Comparison of ENCODE assay signal across 8 cellular contexts in genomic region chr15:63601026-63601726, GRCh38. TPM values are rescaled to one million over a fixed set of nuclear protein-coding genes. Genes with fewer than 3 reads are reported as not detected.
DNase-seq lines count a peak whose midpoint lies in the region; ATAC-seq and TF ChIP-seq lines count a peak whose summit lies in the region.

No MANE protein-coding gene starts in this region.

- peak overlapping the region; percentile 87 for H3K4me3 Mint-ChIP-seq in activated CD8-positive, alpha-beta T cell treated with anti-CD3 and anti-CD28 coated beads for 36 hours
- H3K4me3 Mint-ChIP-seq in endothelial cell (ENCODE audit: unreplicated experiment) = peak overlapping the region; percentile 89
- H3K4me3 Mint-ChIP-seq in naive B cell = peak overlapping the region; percentile 87 to 97 (median 94)

- no peaks in the 10 kb centered on the region for H3K9me3 Mint-ChIP-seq in activated CD8-positive, alpha-beta T cell treated with anti-CD3 and anti-CD28 coated beads for 36 hours
- H3K9me3 Mint-ChIP-seq in endothelial cell (ENCODE audit: unreplicated experiment) = no peaks in the 10 kb centered on the region
- no peaks in the 10 kb centered on the region for H3K9me3 Mint-ChIP-seq in naive B cell

- TF ChIP-seq CTCF in LNCaP clone FGC (IDR thresholded peaks at IDR 0.05; ENCODE audit: control insufficient read depth, extremely low read depth, insufficient read depth) = no peak
- no peak for TF ChIP-seq CTCF in activated CD8-positive, alpha-beta T cell treated with anti-CD3 and anti-CD28 coated beads for 36 hours (IDR thresholded peaks at IDR 0.05)
- TF ChIP-seq CTCF in endothelial cell (IDR thresholded peaks at IDR 0.05; ENCODE audit: unreplicated experiment) = no peak
- peak in 1 of 2 experiments; percentile 3 for TF ChIP-seq CTCF in tibial artery (IDR thresholded peaks at IDR 0.05)

- H3K4me3 ChIP-seq in LNCaP clone FGC (ENCODE audit: low read depth, low read length) (peak overlapping the region; percentile 81), tibial artery (peak overlapping the region; percentile 66 to 79)

- peaks cover 0 to 75% (median 39%) of the 10 kb centered on the region in 4 donors for H3K4me1 ChIP-seq in tibial artery

- POLR2A ChIA-PET in activated CD8-positive, alpha-beta T cell treated with anti-CD3 and anti-CD28 coated beads for 36 hours (lab: Charles Lee) = interaction anchor here (0.9 to 5.4 kb wide), 14 partner anchors 9 to 492 kb away, joined by 3 to 39 read pairs (median 4); partner anchors contain the start of genes CIAO2A and USP3

- H3K27ac Mint-ChIP-seq in activated CD8-positive, alpha-beta T cell treated with anti-CD3 and anti-CD28 coated beads for 36 hours = peak overlapping the region; percentile 96
- no peak overlapping the region for H3K27ac Mint-ChIP-seq in endothelial cell (ENCODE audit: unreplicated experiment)
- H3K27ac Mint-ChIP-seq in naive B cell = peak overlapping the region; percentile 88 to 96 (median 94)

- ATAC-seq in GM19455 (IDR thresholded peaks at IDR 0.05; ENCODE audit: unreplicated experiment) = peak; percentile 19
- peak; percentile 10 for ATAC-seq in activated CD8-positive, alpha-beta T cell treated with anti-CD3 and anti-CD28 coated beads for 36 hours
- peak; percentile 3 for ATAC-seq in naive B cell (ENCODE audit: low read depth in 2 of 2)
- ATAC-seq in GM21529 (IDR thresholded peaks at IDR 0.05; ENCODE audit: unreplicated experiment) = no peak

- H3K36me3 ChIP-seq in tibial artery = peaks cover 0 to 9% (median 0%) of the 10 kb centered on the region in 3 donors

- DNase-seq in CD1c-positive myeloid dendritic cell (ENCODE audit: extremely low spot score) (peak; percentile 69), LNCaP clone FGC (ENCODE audit: low read depth) (no peak), endothelial cell (ENCODE audit: low spot score) (peak; percentile 37), naive B cell (peak; percentile 47), tibial artery (no peak)
- DNase-seq in activated CD8-positive, alpha-beta T cell treated with anti-CD3 and anti-CD28 coated beads for 36 hours = peak; percentile 66

- CTCF ChIA-PET in activated CD8-positive, alpha-beta T cell treated with anti-CD3 and anti-CD28 coated beads for 36 hours (lab: Charles Lee) = interaction anchor here (0.6 to 8.6 kb wide), 8 partner anchors 9 to 148 kb away, joined by 3 to 61 read pairs (median 4); partner anchors contain the start of gene USP3

- no peaks in the 10 kb centered on the region for H3K27me3 ChIP-seq in tibial artery

- no peaks in the 10 kb centered on the region for H3K36me3 Mint-ChIP-seq in activated CD8-positive, alpha-beta T cell treated with anti-CD3 and anti-CD28 coated beads for 36 hours (ENCODE audit: low read depth)
- H3K36me3 Mint-ChIP-seq in endothelial cell (ENCODE audit: low read depth, unreplicated experiment) = peaks cover 11% of the 10 kb centered on the region
- H3K36me3 Mint-ChIP-seq in naive B cell = no peaks in the 10 kb centered on the region

- H3K27me3 Mint-ChIP-seq in activated CD8-positive, alpha-beta T cell treated with anti-CD3 and anti-CD28 coated beads for 36 hours = no peaks in the 10 kb centered on the region
- peaks cover 30% of the 10 kb centered on the region for H3K27me3 Mint-ChIP-seq in endothelial cell (ENCODE audit: unreplicated experiment)
- H3K27me3 Mint-ChIP-seq in naive B cell = no peaks in the 10 kb centered on the region

- H3K9me3 ChIP-seq in tibial artery = no peaks in the 10 kb centered on the region

- H3K4me1 Mint-ChIP-seq in activated CD8-positive, alpha-beta T cell treated with anti-CD3 and anti-CD28 coated beads for 36 hours (ENCODE audit: low read depth) = peaks cover 52% of the 10 kb centered on the region
- H3K4me1 Mint-ChIP-seq in endothelial cell (ENCODE audit: unreplicated experiment) (peaks cover 26% of the 10 kb centered on the region), naive B cell (peaks cover 54 to 85% (median 66%) of the 10 kb centered on the region in 3 donors)

- peak overlapping the region; percentile 85 to 89 for H3K27ac ChIP-seq in tibial artery

- intact Hi-C loops in activated CD8-positive, alpha-beta T cell treated with anti-CD3 and anti-CD28 coated beads for 36 hours (cut with micrococcal nuclease) = loop anchor here (10.0 kb wide), 1 partner anchor 294 kb away; no protein-coding TSS in a partner anchor
- intact Hi-C loops in tibial artery (cut with DNase I; ENCODE audit: low total_unique reads) = loop anchor here (2.0 to 10.0 kb wide), 3 partner anchors 112 to 464 kb away; no protein-coding TSS in a partner anchor

RNA-seq across cellular contexts. Expression of gene FBXL22, which starts 4.0 kb away (rescaled TPM):
- total RNA-seq in activated CD8-positive, alpha-beta T cell treated with anti-CD3 and anti-CD28 coated beads for 36 hours = under 1 TPM; 0.34 to 0.63 TPM
- 0.31 TPM for total RNA-seq in endothelial cell (ENCODE audit: unreplicated experiment)
- under 1 TPM in 5 of 6 donors, not detected in 1; 0.37 to 0.91 (median 0.48) TPM for polyA plus RNA-seq in naive B cell (ENCODE audit: low read depth in 6 of 6)

Comparison
In these comparisons a context has a peak if more than half of its experiments do, and no peak if none do; other contexts are left out.
1. DNase-seq: peak in CD1c-positive myeloid dendritic cell (single experiment), activated CD8-positive, alpha-beta T cell treated with anti-CD3 and anti-CD28 coated beads for 36 hours (single experiment), endothelial cell (single experiment) and naive B cell (single experiment); none in LNCaP clone FGC (single experiment) and tibial artery (0 of 2).
2. Peak in every context shown above with its lines, with median percentiles within 50 percentile points of each other: H3K4me3 Mint-ChIP-seq.